Comparison of ENCODE assay signal across 22 cellular contexts in genomic region chr16:15573274-15573895, GRCh38.
DNase-seq lines count a peak whose midpoint lies in the region; ATAC-seq, FAIRE-seq and TF ChIP-seq lines count a peak whose summit lies in the region.
"Had no signal": no experiment of that assay in that cellular context is flagged by ENCODE, and none has a peak within 500 bp of the region (broad histone marks: within the 10 kb centered on the region; RNA-seq: fewer than 3 reads in every experiment).

No MANE protein-coding gene starts in this region.

- SMC1A ChIA-PET in GM12878 (lab: Charles Lee; ENCODE audit: uncharacterized antibody, unreplicated experiment): interaction anchor here (1.6 kb wide), 1 partner anchor 26 kb away, joined by 3 read pairs; no protein-coding TSS in a partner anchor

- TF ChIP-seq POLR2A in GM12878 (IDR thresholded peaks at IDR 0.05; ENCODE audit: low read depth, low read length): no peak

- intact Hi-C loops in GM12878 (cut with micrococcal nuclease; ENCODE audit: unreplicated experiment): no loop called here

- H3K27me3 ChIP-seq in ACC112 (ENCODE audit: insufficient read depth, low read length) (no peaks in the 10 kb centered on the region), GM12878 (replicated peaks in 1 of 2; ENCODE audit: control insufficient read depth in 2 of 2, insufficient read depth in 2 of 2, low read length in 1 of 2) (no peaks in the 10 kb centered on the region), osteoblast (ENCODE audit: insufficient read depth, low read length) (no peaks in the 10 kb centered on the region)
- H3K27me3 ChIP-seq: adrenal gland, hepatocyte, testis had no signal

- no peak overlapping the region for H3K4me2 ChIP-seq in GM12878 (ENCODE audit: control insufficient read depth, insufficient read depth)
- peak overlapping the region; percentile 32 for H3K4me2 ChIP-seq in osteoblast (ENCODE audit: insufficient read depth, low read length)
- H3K4me2 ChIP-seq: hepatocyte had no signal

- peak; percentile 18 for FAIRE-seq in GM12878 (lab: Jason Lieb, UNC)
- FAIRE-seq: bronchial epithelial cell, keratinocyte had no signal

- H3K27ac ChIP-seq in ACC112 (ENCODE audit: low read depth, low read length): peak overlapping the region; percentile 60
- H3K27ac ChIP-seq in GM12878 (ENCODE audit: control insufficient read depth, insufficient read depth): no peak overlapping the region
- H3K27ac ChIP-seq in osteoblast (ENCODE audit: low read depth, low read length): peak overlapping the region; percentile 10
- H3K27ac ChIP-seq: adrenal gland, hepatocyte, testis had no signal

- no peak overlapping the region for H3K9ac ChIP-seq in GM12878 (ENCODE audit: control insufficient read depth, insufficient read depth, low read length)

- DNase-seq in HCEC 1CT: peak; percentile 56
- DNase-seq in GM12878 (ENCODE audit: low read depth, low spot score): no peak
- DNase-seq in osteoblast (ENCODE audit: insufficient read length, low spot score, missing footprints): no peak
- DNase-seq in T-helper 2 cell: no peak
- DNase-seq in NCI-H2227 (lab: John Stamatoyannopoulos, UW; ENCODE audit: unreplicated experiment): no peak
- no peak for DNase-seq in globus pallidus (ENCODE audit: low spot score)
- DNase-seq in stimulated activated CD4-positive, alpha-beta T cell treated with anti-CD3 and anti-CD28 coated beads, Interleukin-1b, Interleukin-23, amount 100 ng/mL, for 48 hours: no peak
- DNase-seq: activated T-cell treated with anti-CD3 and anti-CD28 coated beads, Interleukin-2, amount 50 U/mL, for 72 hours; adrenal gland; AML-193; Caco-2; naive B cell; NCI-H1092 treated with DMSO at 0.1 percent for 48 hours; NCI-H2081; NCI-H526; T-helper 1 cell; testis had no signal

- in situ Hi-C loops in GM12878 (cut with MboI): loop anchor here (25.0 kb wide), 1 partner anchor 761 kb away; no protein-coding TSS in a partner anchor

- no peaks in the 10 kb centered on the region for H3K79me2 ChIP-seq in ACC112 (ENCODE audit: control insufficient read depth, insufficient read depth, low read length, unreplicated experiment)
- H3K79me2 ChIP-seq in GM12878 (ENCODE audit: control insufficient read depth, insufficient read depth, low read length): no peaks in the 10 kb centered on the region
- peaks cover 2% of the 10 kb centered on the region for H3K79me2 ChIP-seq in osteoblast (ENCODE audit: insufficient read depth, low read length)
- H3K79me2 ChIP-seq: hepatocyte had no signal

- TF ChIP-seq EP300 in GM12878 (IDR thresholded peaks at IDR 0.05; ENCODE audit: borderline replicate concordance in 1 of 2, control insufficient read depth in 1 of 2, low read depth in 2 of 2, low read length in 2 of 2): no peak

- TF ChIP-seq CTCF in GM12878 (IDR thresholded peaks at IDR 0.05 in 2 of 3, conservative IDR thresholded peaks at IDR 0.05 in 1 of 3; ENCODE audit: control insufficient read depth in 2 of 3, extremely low read depth in 1 of 3, insufficient read depth in 1 of 3, low read depth in 3 of 3, low read length in 3 of 3) (no peak), osteoblast (IDR thresholded peaks at IDR 0.05; ENCODE audit: extremely low read depth, low read depth, low read length) (no peak)

- CTCF ChIA-PET in GM12878 (lab: Yijun Ruan, JAX): no interaction called here

- H3K36me3 ChIP-seq in ACC112 (ENCODE audit: insufficient read depth, low read length): peaks cover 4% of the 10 kb centered on the region; the same call in 1 of the 2 replicates
- H3K36me3 ChIP-seq in GM12878 (ENCODE audit: control insufficient read depth in 2 of 2, insufficient read depth in 2 of 2, low read length in 1 of 2): no peaks in the 10 kb centered on the region
- H3K36me3 ChIP-seq in osteoblast (ENCODE audit: insufficient read depth, low read length): no peaks in the 10 kb centered on the region
- H3K36me3 ChIP-seq: adrenal gland, prostate gland had no signal

- H2AFZ ChIP-seq in ACC112 (ENCODE audit: low read length, unreplicated experiment) (no peak overlapping the region), GM12878 (ENCODE audit: control insufficient read depth, low read depth, low read length) (no peak overlapping the region), osteoblast (ENCODE audit: low read length) (no peak overlapping the region)
- H2AFZ ChIP-seq: hepatocyte had no signal

- TF ChIP-seq RAD21 in GM12878 (IDR thresholded peaks at IDR 0.05; ENCODE audit: insufficient read depth, low read depth, low read length): no peak

- BruUV-seq in GM12878 (replicated peaks; lab: Mats Ljungman, UMichigan): no TSS peak

- RAD21 ChIA-PET in GM12878 (lab: Charles Lee; ENCODE audit: unreplicated experiment): no interaction called here

- 63% methylated on average over 7 of the region's 7 CpGs for WGBS in GM12878 (ENCODE audit: insufficient coverage, insufficient replicate concordance, low lambda C conversion rate, missing lambda C conversion rate)

- POLR2A ChIA-PET in GM12878 (lab: Charles Lee): no interaction called here

- peaks cover 7% of the 10 kb centered on the region; the same call in 1 of the 3 replicates for H3K9me3 ChIP-seq in GM12878 (replicated peaks; ENCODE audit: control insufficient read depth, insufficient read depth, low read length)
- no peaks in the 10 kb centered on the region for H3K9me3 ChIP-seq in osteoblast (ENCODE audit: low read depth, low read length)
- H3K9me3 ChIP-seq: adrenal gland, Caco-2, prostate gland, testis had no signal

- ATAC-seq in GM12878: no peak

- H3K4me1 ChIP-seq in ACC112 (ENCODE audit: control insufficient read depth, insufficient read depth, low read length, unreplicated experiment) (peaks cover 28% of the 10 kb centered on the region), GM12878 (ENCODE audit: control insufficient read depth, insufficient read depth, low read length) (no peaks in the 10 kb centered on the region), osteoblast (ENCODE audit: insufficient read depth, low read length) (peaks cover 21% of the 10 kb centered on the region)
- H3K4me1 ChIP-seq: adrenal gland, testis had no signal

- H3K4me3 ChIP-seq in ACC112 (ENCODE audit: low read depth, low read length) (peak overlapping the region; percentile 4), GM12878 (no peak overlapping the region), osteoblast (ENCODE audit: insufficient read depth, low read length) (no peak overlapping the region)
- H3K4me3 ChIP-seq: adrenal gland, hepatocyte, prostate gland, testis had no signal

- H4K20me1 ChIP-seq in GM12878 (ENCODE audit: control insufficient read depth, insufficient read depth): no peaks in the 10 kb centered on the region
- peaks cover 15% of the 10 kb centered on the region for H4K20me1 ChIP-seq in osteoblast (ENCODE audit: insufficient read depth, low read length)

TF ChIP-seq in GM12878, 131 proteins besides CTCF, POLR2A, EP300 and RAD21:
- TF ChIP-seq RB1 (IDR thresholded peaks at IDR 0.05; ENCODE audit: borderline replicate concordance) (no peak), IKZF1 (conservative IDR thresholded peaks at IDR 0.05) (no peak), MLLT1 (IDR thresholded peaks at IDR 0.05) (no peak), SREBF2 (IDR thresholded peaks at IDR 0.05; ENCODE audit: low read length) (no peak), CEBPB (IDR thresholded peaks at IDR 0.05; ENCODE audit: borderline replicate concordance in 1 of 2, low read depth in 2 of 2, low read length in 2 of 2) (no peak), ZNF207 (IDR thresholded peaks at IDR 0.05; ENCODE audit: borderline replicate concordance) (no peak), TBL1XR1 (IDR thresholded peaks at IDR 0.05; ENCODE audit: low read depth, low read length) (no peak), PAX5 (IDR thresholded peaks at IDR 0.05; ENCODE audit: borderline replicate concordance, low read depth, low read length) (no peak), ATF7 (IDR thresholded peaks at IDR 0.05; ENCODE audit: low read depth) (no peak), GATAD2B (conservative IDR thresholded peaks at IDR 0.05; ENCODE audit: low read depth) (no peak), SMAD5 (IDR thresholded peaks at IDR 0.05; ENCODE audit: low read depth) (no peak), STAT3 (IDR thresholded peaks at IDR 0.05; ENCODE audit: low read depth, low read length) (no peak), EGR1 (IDR thresholded peaks at IDR 0.05; ENCODE audit: borderline replicate concordance in 1 of 2, low read depth in 2 of 2, low read length in 2 of 2) (no peak)
